ENCODE assay signal across 7 cellular contexts in genomic region chr4:183557611-183558010, GRCh38.
"Had no signal": no experiment of that assay in that cellular context is flagged by ENCODE, and none has a peak within 500 bp of the region (broad histone marks: within the 10 kb centered on the region; RNA-seq: fewer than 3 reads in every experiment).

No MANE protein-coding gene starts in this region.

- DNase-seq: IMR-90, KBM-7, KG1 had no signal

- ATAC-seq: HepG2 had no signal

- H3K27ac ChIP-seq: HL-60 had no signal

- FAIRE-seq: HepG2, HTR-8/SVneo had no signal

- H3K27ac Mint-ChIP-seq: IgD-negative memory B cell had no signal

- H3K4me3 Mint-ChIP-seq: IgD-negative memory B cell had no signal

- H3K9me3 Mint-ChIP-seq: IgD-negative memory B cell had no signal

- H3K36me3 Mint-ChIP-seq: IgD-negative memory B cell had no signal
